8 cellular contexts compared by ENCODE assay signal in genomic region chr12:51082561-51083139, GRCh38. TPM values are rescaled to one million over a fixed set of nuclear protein-coding genes. Genes with fewer than 3 reads are reported as not detected.
A peak's percentile ranks its signal among the peaks of the same experiment; 100 is the strongest.
DNase-seq lines count a peak whose midpoint lies in the region; ATAC-seq, FAIRE-seq and TF ChIP-seq lines count a peak whose summit lies in the region.

No MANE protein-coding gene starts in this region.

- peaks cover 52% of the 10 kb centered on the region for H3K79me2 ChIP-seq in neural progenitor cell (ENCODE audit: low read depth)

- H3K36me3 ChIP-seq in neural progenitor cell = no peaks in the 10 kb centered on the region

- peaks cover 38% of the 10 kb centered on the region for H4K20me1 ChIP-seq in neural progenitor cell (ENCODE audit: low read depth)

- peaks cover 10% of the 10 kb centered on the region for H3K4me1 ChIP-seq in neural progenitor cell

- peak overlapping the region; percentile 91 for H3K4me2 ChIP-seq in neural progenitor cell

- peaks cover 32% of the 10 kb centered on the region for H3F3A ChIP-seq in neural progenitor cell (ENCODE audit: low read depth)

- ATAC-seq in GM21529 (IDR thresholded peaks at IDR 0.05; ENCODE audit: unreplicated experiment) = no peak

- no peaks in the 10 kb centered on the region for H3K27me3 Mint-ChIP-seq in activated naive CD4-positive, alpha-beta T cell treated with anti-CD3 and anti-CD28 coated beads for 36 hours (ENCODE audit: low read depth)
- H3K27me3 Mint-ChIP-seq in neural progenitor cell (ENCODE audit: insufficient read depth, low read depth) = peaks cover 3% of the 10 kb centered on the region

- CTCF ChIA-PET in activated naive CD4-positive, alpha-beta T cell treated with anti-CD3 and anti-CD28 coated beads for 36 hours (lab: Charles Lee) = interaction anchor here (0.9 kb wide), 1 partner anchor 259 kb away, joined by 3 read pairs; no protein-coding TSS in a partner anchor

- peak overlapping the region; percentile 94 for H3K4me3 Mint-ChIP-seq in activated naive CD4-positive, alpha-beta T cell treated with anti-CD3 and anti-CD28 coated beads for 36 hours
- peak overlapping the region; percentile 99 for H3K4me3 Mint-ChIP-seq in neural progenitor cell

- intact Hi-C loops in activated naive CD4-positive, alpha-beta T cell treated with anti-CD3 and anti-CD28 coated beads for 36 hours (cut with micrococcal nuclease) = loop anchor here (1.0 to 2.0 kb wide), 6 partner anchors 34 to 242 kb away; partner anchors contain the start of genes BIN2, DAZAP2, LETMD1 and POU6F1

- FAIRE-seq in frontal cortex (lab: Jason Lieb, UNC) = no peak

- peak overlapping the region; percentile 77 for H2AFZ ChIP-seq in neural progenitor cell (replicated peaks)

- H3K4me3 ChIP-seq in neural progenitor cell = peak overlapping the region; percentile 96

- H3K27ac ChIP-seq in neural progenitor cell = peak overlapping the region; percentile 94

- H3K27me3 ChIP-seq in neural progenitor cell = no peaks in the 10 kb centered on the region

- no peaks in the 10 kb centered on the region for H3K9me3 ChIP-seq in neural progenitor cell (ENCODE audit: low read depth)

- peaks cover 31% of the 10 kb centered on the region for H3K4me1 Mint-ChIP-seq in activated naive CD4-positive, alpha-beta T cell treated with anti-CD3 and anti-CD28 coated beads for 36 hours (ENCODE audit: low read depth)
- peaks cover 33% of the 10 kb centered on the region for H3K4me1 Mint-ChIP-seq in neural progenitor cell

- no peak for TF ChIP-seq CTCF in neural progenitor cell (IDR thresholded peaks at IDR 0.05)

- peak; percentile 27 for DNase-seq in activated naive CD4-positive, alpha-beta T cell treated with Interleukin-2 at 50 U/mL for 16 hours
- DNase-seq in activated naive CD4-positive, alpha-beta T cell (lab: John Stamatoyannopoulos, UW) = no peak
- peak; percentile 9 for DNase-seq in NCI-H2227 treated with DMSO at 0.1 percent for 48 hours (lab: John Stamatoyannopoulos, UW)
- DNase-seq in activated naive CD4-positive, alpha-beta T cell treated with anti-CD3 and anti-CD28 coated beads for 36 hours = peak; percentile 51
- DNase-seq in frontal cortex (ENCODE audit: low spot score in 2 of 2) = peak; percentile 23 to 24
- DNase-seq in neural progenitor cell (ENCODE audit: low spot score) = no peak
- DNase-seq in germinal center (ENCODE audit: low spot score) = no peak

- peaks cover 5% of the 10 kb centered on the region for H3K36me3 Mint-ChIP-seq in activated naive CD4-positive, alpha-beta T cell treated with anti-CD3 and anti-CD28 coated beads for 36 hours (ENCODE audit: low read depth)
- H3K36me3 Mint-ChIP-seq in neural progenitor cell = peaks cover 7% of the 10 kb centered on the region

- no peaks in the 10 kb centered on the region for H3K9me3 Mint-ChIP-seq in activated naive CD4-positive, alpha-beta T cell treated with anti-CD3 and anti-CD28 coated beads for 36 hours
- no peaks in the 10 kb centered on the region for H3K9me3 Mint-ChIP-seq in neural progenitor cell

- peak overlapping the region; percentile 89 for H3K9ac ChIP-seq in neural progenitor cell

- peak overlapping the region; percentile 70 for H3K27ac Mint-ChIP-seq in activated naive CD4-positive, alpha-beta T cell treated with anti-CD3 and anti-CD28 coated beads for 36 hours
- peak overlapping the region; percentile 89 for H3K27ac Mint-ChIP-seq in neural progenitor cell

RNA-seq across cellular contexts. Expression of gene CSRNP2, which starts 0.7 kb away (rescaled TPM):
- 10 to 100 TPM in 1 of 2 experiments, 1 to 10 TPM in 1; 8.4 to 11.0 TPM for total RNA-seq in activated naive CD4-positive, alpha-beta T cell treated with anti-CD3 and anti-CD28 coated beads for 36 hours
- total RNA-seq in frontal cortex = 69.3 TPM
- total RNA-seq in neural progenitor cell (ENCODE audit: low replicate concordance) = 28.6 and 30.9 TPM in 2 replicates

RNA-seq across cellular contexts. Expression of gene LETMD1, which starts 34.5 kb away (rescaled TPM):
- total RNA-seq in activated naive CD4-positive, alpha-beta T cell treated with anti-CD3 and anti-CD28 coated beads for 36 hours = 10 to 100 TPM; 88.7 to 89.0 TPM
- total RNA-seq in frontal cortex (54.6 TPM), neural progenitor cell (ENCODE audit: low replicate concordance) (40.9 and 46.6 TPM in 2 replicates)

RNA-seq across cellular contexts. Expression of gene SLC11A2, which starts 56.5 kb away (rescaled TPM):
- total RNA-seq in activated naive CD4-positive, alpha-beta T cell treated with anti-CD3 and anti-CD28 coated beads for 36 hours = 10 to 100 TPM; 18.6 to 27.0 TPM
- 86.4 TPM for total RNA-seq in frontal cortex
- total RNA-seq in neural progenitor cell (ENCODE audit: low replicate concordance) = 62.7 and 66.5 TPM in 2 replicates

Comparison
In these comparisons a context has a peak if more than half of its experiments do, and no peak if none do; other contexts are left out.
1. DNase-seq: peak in activated naive CD4-positive, alpha-beta T cell treated with Interleukin-2 at 50 U/mL for 16 hours (single experiment), NCI-H2227 treated with DMSO at 0.1 percent for 48 hours (single experiment), activated naive CD4-positive, alpha-beta T cell treated with anti-CD3 and anti-CD28 coated beads for 36 hours (single experiment) and frontal cortex (2 of 2); none in activated naive CD4-positive, alpha-beta T cell (0 of 4), neural progenitor cell (single experiment) and germinal center (single experiment).